Comparison of ENCODE assay signal across 9 cellular contexts in the genomic region with DNA sequence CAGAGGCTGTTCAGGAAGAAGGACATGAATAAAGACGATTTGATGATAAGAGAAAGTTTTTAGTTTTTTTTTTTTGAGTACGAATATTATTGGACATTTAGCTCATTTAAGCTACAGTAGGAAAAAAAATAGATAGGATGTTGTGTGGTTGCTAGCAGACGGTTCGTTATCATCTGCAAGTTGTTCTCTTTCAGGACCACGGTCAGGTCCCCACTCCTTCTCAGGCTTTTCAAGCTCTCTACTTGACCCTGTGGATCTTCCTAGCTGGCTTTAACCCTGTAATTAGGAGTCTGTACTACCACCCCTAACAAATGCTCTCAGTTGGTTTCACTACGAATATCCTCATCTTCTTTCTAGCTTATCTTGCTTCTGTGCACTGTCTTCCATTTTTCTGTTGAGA. TPM values are rescaled to one million over a fixed set of nuclear protein-coding genes. Genes with fewer than 3 reads are reported as not detected.
DNase-seq lines count a peak whose midpoint lies in the region; ATAC-seq and TF ChIP-seq lines count a peak whose summit lies in the region.
"Had no signal": no experiment of that assay in that cellular context is flagged by ENCODE, and none has a peak within 500 bp of the region (broad histone marks: within the 10 kb centered on the region; RNA-seq: fewer than 3 reads in every experiment).

No MANE protein-coding gene starts in this region.

- H3K36me3 ChIP-seq in testis (ENCODE audit: low read depth, missing control alignments): no peaks in the 10 kb centered on the region

- no peak for DNase-seq in natural killer cell
- DNase-seq in natural killer cell treated with Interleukin-12 subunit alpha and Interleukin-12 subunit beta and Interleukin-15 and Interleukin-18, amount 100 ng/mL, for 72 hours (ENCODE audit: low spot score): no peak
- DNase-seq in germinal center (ENCODE audit: low spot score): peak; percentile 23
- DNase-seq in testis: peak; percentile 68
- no peak for DNase-seq in lower leg skin (ENCODE audit: low spot score in 2 of 2)
- no peak for DNase-seq in T-helper 9 cell
- DNase-seq in NCI-H1436 (lab: John Stamatoyannopoulos, UW): no peak
- DNase-seq: NCI-H2171 had no signal

- no peak for TF ChIP-seq POLR2A in testis (IDR thresholded peaks at IDR 0.05)
- TF ChIP-seq POLR2A in lower leg skin (IDR thresholded peaks at IDR 0.05): no peak

- H3K27me3 ChIP-seq in testis: no peaks in the 10 kb centered on the region

- peaks cover 16 to 28% of the 10 kb centered on the region in 2 donors for H3K27me3 Mint-ChIP-seq in natural killer cell (ENCODE audit: low read depth in 2 of 2)
- peaks cover 24 to 37% of the 10 kb centered on the region in 2 donors for H3K27me3 Mint-ChIP-seq in natural killer cell treated with Interleukin-12 subunit alpha and Interleukin-12 subunit beta and Interleukin-15 and Interleukin-18, amount 100 ng/mL, for 72 hours

- ATAC-seq in natural killer cell: no peak
- ATAC-seq in natural killer cell treated with Interleukin-12 subunit alpha and Interleukin-12 subunit beta and Interleukin-15 and Interleukin-18, amount 100 ng/mL, for 72 hours: no peak
- no peak for ATAC-seq in SK-N-SH treated with all-trans-retinoic acid at 6 μM for 48 hours

- H3K4me3 Mint-ChIP-seq in natural killer cell: peak overlapping the region; percentile 73
- no peak overlapping the region for H3K4me3 Mint-ChIP-seq in natural killer cell treated with Interleukin-12 subunit alpha and Interleukin-12 subunit beta and Interleukin-15 and Interleukin-18, amount 100 ng/mL, for 72 hours

- WGBS in testis, 2 donors: 3% methylated on average over 6 of the region's 6 CpGs
- 2 to 3% methylated on average over 6 of the region's 6 CpGs for WGBS in lower leg skin, 2 donors

- no peaks in the 10 kb centered on the region for H3K9me3 Mint-ChIP-seq in natural killer cell
- H3K9me3 Mint-ChIP-seq in natural killer cell treated with Interleukin-12 subunit alpha and Interleukin-12 subunit beta and Interleukin-15 and Interleukin-18, amount 100 ng/mL, for 72 hours: peaks cover 3% of the 10 kb centered on the region

- peaks cover 20 to 29% of the 10 kb centered on the region in 2 donors for H3K4me1 Mint-ChIP-seq in natural killer cell
- peaks cover 20% of the 10 kb centered on the region in 2 donors for H3K4me1 Mint-ChIP-seq in natural killer cell treated with Interleukin-12 subunit alpha and Interleukin-12 subunit beta and Interleukin-15 and Interleukin-18, amount 100 ng/mL, for 72 hours (ENCODE audit: low read depth in 2 of 2)

- intact Hi-C loops in natural killer cell (cut with micrococcal nuclease): no loop called here
- intact Hi-C loops in testis (cut with DNase I; ENCODE audit: low total_unique reads): no loop called here
- intact Hi-C loops in lower leg skin (cut with DNase I; ENCODE audit: low total_unique reads): no loop called here

- H3K27ac ChIP-seq in testis: no peak overlapping the region

- peaks cover under 1% of the 10 kb centered on the region for H3K4me1 ChIP-seq in testis

- TF ChIP-seq CTCF in natural killer cell (IDR thresholded peaks at IDR 0.05) (no peak), testis (IDR thresholded peaks at IDR 0.05) (no peak), lower leg skin (IDR thresholded peaks at IDR 0.05) (no peak)

- H3K9me3 ChIP-seq in testis: no peaks in the 10 kb centered on the region

- H3K4me3 ChIP-seq in testis (peak overlapping the region in 1 of 2 donors; percentile 83), lower leg skin (ENCODE audit: low read depth, poor library complexity, severe bottlenecking) (no peak overlapping the region)

- no peak overlapping the region for H3K27ac Mint-ChIP-seq in natural killer cell
- H3K27ac Mint-ChIP-seq in natural killer cell treated with Interleukin-12 subunit alpha and Interleukin-12 subunit beta and Interleukin-15 and Interleukin-18, amount 100 ng/mL, for 72 hours: no peak overlapping the region

- H3K36me3 Mint-ChIP-seq in natural killer cell: no peaks in the 10 kb centered on the region
- H3K36me3 Mint-ChIP-seq in natural killer cell treated with Interleukin-12 subunit alpha and Interleukin-12 subunit beta and Interleukin-15 and Interleukin-18, amount 100 ng/mL, for 72 hours: peaks cover 16% of the 10 kb centered on the region

TF ChIP-seq in SK-N-SH treated with all-trans-retinoic acid at 6 μM for 48 hours, 23 proteins besides CTCF, POLR2A, EP300 and RAD21:
- TF ChIP-seq GLIS3 (CRISPR knock-in tag; IDR thresholded peaks at IDR 0.05) (no peak), ARNTL (CRISPR knock-in tag; IDR thresholded peaks at IDR 0.05; ENCODE audit: borderline replicate concordance, low read depth) (no peak), BACH2 (CRISPR knock-in tag; IDR thresholded peaks at IDR 0.05; ENCODE audit: borderline replicate concordance) (no peak), ZFP3 (CRISPR knock-in tag; IDR thresholded peaks at IDR 0.05) (no peak), SNAI2 (CRISPR knock-in tag; IDR thresholded peaks at IDR 0.05) (peak; percentile 58; the same call in 1 of the 2 replicates), ISL1 (CRISPR knock-in tag; IDR thresholded peaks at IDR 0.05) (0 out of 2 replicates have a peak, but pooled peaks have one; percentile 34)
- TF ChIP-seq, protein P1, sequence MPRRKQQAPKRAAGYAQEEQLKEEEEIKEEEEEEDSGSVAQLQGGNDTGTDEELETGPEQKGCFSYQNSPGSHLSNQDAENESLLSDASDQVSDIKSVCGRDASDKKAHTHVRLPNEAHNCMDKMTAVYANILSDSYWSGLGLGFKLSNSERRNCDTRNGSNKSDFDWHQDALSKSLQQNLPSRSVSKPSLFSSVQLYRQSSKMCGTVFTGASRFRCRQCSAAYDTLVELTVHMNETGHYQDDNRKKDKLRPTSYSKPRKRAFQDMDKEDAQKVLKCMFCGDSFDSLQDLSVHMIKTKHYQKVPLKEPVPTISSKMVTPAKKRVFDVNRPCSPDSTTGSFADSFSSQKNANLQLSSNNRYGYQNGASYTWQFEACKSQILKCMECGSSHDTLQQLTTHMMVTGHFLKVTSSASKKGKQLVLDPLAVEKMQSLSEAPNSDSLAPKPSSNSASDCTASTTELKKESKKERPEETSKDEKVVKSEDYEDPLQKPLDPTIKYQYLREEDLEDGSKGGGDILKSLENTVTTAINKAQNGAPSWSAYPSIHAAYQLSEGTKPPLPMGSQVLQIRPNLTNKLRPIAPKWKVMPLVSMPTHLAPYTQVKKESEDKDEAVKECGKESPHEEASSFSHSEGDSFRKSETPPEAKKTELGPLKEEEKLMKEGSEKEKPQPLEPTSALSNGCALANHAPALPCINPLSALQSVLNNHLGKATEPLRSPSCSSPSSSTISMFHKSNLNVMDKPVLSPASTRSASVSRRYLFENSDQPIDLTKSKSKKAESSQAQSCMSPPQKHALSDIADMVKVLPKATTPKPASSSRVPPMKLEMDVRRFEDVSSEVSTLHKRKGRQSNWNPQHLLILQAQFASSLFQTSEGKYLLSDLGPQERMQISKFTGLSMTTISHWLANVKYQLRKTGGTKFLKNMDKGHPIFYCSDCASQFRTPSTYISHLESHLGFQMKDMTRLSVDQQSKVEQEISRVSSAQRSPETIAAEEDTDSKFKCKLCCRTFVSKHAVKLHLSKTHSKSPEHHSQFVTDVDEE (CRISPR knock-in tag; IDR thresholded peaks at IDR 0.05): no peak

RNA-seq across cellular contexts. Expression of gene KCNH8, which starts 1.1 kb away (rescaled TPM):
- under 1 TPM in 1 of 3 donors, not detected in 2; 0.10 TPM for total RNA-seq in natural killer cell
- total RNA-seq in natural killer cell treated with Interleukin-12 subunit alpha and Interleukin-12 subunit beta and Interleukin-15 and Interleukin-18, amount 100 ng/mL, for 72 hours: not detected
- total RNA-seq in testis: 1 to 10 TPM; 7.1 to 8.9 TPM
- polyA plus RNA-seq in testis (ENCODE audit: insufficient read depth, low read depth, low replicate concordance): 2.0 TPM
- total RNA-seq in lower leg skin: 1 to 10 TPM in 1 of 4 donors, under 1 TPM in 3; 0.34 to 1.2 (median 0.61) TPM

Comparison
In these comparisons a context has a peak if more than half of its experiments do, and no peak if none do; other contexts are left out.
1. DNase-seq: peak in germinal center (single experiment) and testis (single experiment); none in natural killer cell (single experiment), natural killer cell treated with Interleukin-12 subunit alpha and Interleukin-12 subunit beta and Interleukin-15 and Interleukin-18, amount 100 ng/mL, for 72 hours (single experiment), lower leg skin (0 of 2), T-helper 9 cell (single experiment) and NCI-H1436 (single experiment).